ENCODE assay signal across 13 cellular contexts in the genomic region with DNA sequence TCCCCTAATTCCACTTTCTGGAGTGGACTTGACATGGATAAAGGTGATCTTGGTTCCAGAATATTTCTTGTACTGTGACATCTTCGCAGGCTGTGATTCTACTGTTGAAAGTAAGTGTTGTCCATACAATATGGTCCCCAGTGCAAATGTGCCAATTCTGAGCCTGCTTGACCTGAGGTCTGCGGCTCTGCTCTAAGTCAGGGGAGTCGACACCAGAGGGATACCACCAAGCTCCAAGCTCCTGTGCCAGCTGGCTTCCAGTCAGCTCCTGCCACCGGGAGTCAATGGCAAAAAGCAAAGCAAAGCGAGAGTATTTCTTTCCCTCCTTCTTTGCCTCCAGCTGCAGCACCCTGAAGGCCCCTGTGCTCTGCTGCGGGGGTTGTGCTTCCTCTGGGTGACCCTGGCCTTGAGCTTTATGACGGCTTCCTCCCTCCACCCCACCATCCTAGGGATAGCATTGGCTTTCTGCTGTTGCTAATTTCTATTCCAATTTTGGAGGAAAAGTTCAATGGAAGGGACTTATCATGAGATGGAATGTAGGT.
"Had no signal": no experiment of that assay in that cellular context is flagged by ENCODE, and none has a peak within 500 bp of the region (broad histone marks: within the 10 kb centered on the region; RNA-seq: fewer than 3 reads in every experiment).

No MANE protein-coding gene starts in this region.

- H3K4me3 ChIP-seq: lower lobe of right lung, prostate gland, thoracic aorta had no signal

- H3K9me3 ChIP-seq: lower lobe of right lung, prostate gland, thoracic aorta had no signal

- ATAC-seq: lower lobe of right lung; stimulated activated naive CD8-positive, alpha-beta T cell treated with anti-CD3 and anti-CD28 coated beads, Interleukin-15, amount 100 ng/mL, for 72 hours had no signal

- H3K36me3 ChIP-seq: prostate gland, thoracic aorta had no signal

- DNase-seq: activated CD4-positive, alpha-beta memory T cell treated with anti-CD3 and anti-CD28 coated beads for 36 hours; activated gamma-delta T cell treated with Interleukin-2 at 50 U/mL for 16 hours; activated T-cell treated with anti-CD3 and anti-CD28 coated beads, Interleukin-2, amount 50 U/mL, for 48 hours; erythroblast; hippocampal formation; kidney glomerular epithelial cell; lower lobe of right lung; naive B cell; stimulated activated CD4-positive, alpha-beta T cell treated with anti-CD3 and anti-CD28 coated beads, Interleukin-2, amount 100 ng/mL, for 48 hours; stimulated activated naive CD8-positive, alpha-beta T cell treated with anti-CD3 and anti-CD28 coated beads, Interleukin-15, amount 100 ng/mL, for 72 hours; SW 1271 had no signal

- H3K4me1 ChIP-seq: lower lobe of right lung, prostate gland had no signal

- H3K27ac ChIP-seq: lower lobe of right lung, prostate gland, thoracic aorta had no signal
